11 cellular contexts compared by ENCODE assay signal in the genomic region with DNA sequence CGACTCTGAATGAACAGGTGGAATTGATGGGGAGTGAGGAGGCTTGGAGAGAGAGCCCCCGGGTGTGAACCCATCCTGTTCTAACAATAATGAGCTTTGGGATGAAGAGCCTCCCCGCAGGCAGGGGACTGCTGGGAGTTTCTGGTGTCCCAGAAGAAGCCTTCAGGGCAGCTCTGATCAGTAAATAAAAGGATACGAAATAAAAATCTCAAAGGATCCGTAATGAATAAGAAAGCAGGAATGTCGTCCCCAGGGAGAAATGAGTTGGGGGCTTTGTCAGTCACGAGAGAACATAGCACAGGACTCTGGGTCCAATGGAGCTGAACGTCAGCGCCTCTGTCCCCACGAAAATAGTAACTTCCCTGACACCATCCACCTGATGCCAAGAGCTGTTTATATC.
A peak's percentile ranks its signal among the peaks of the same experiment; 100 is the strongest.
DNase-seq lines count a peak whose midpoint lies in the region; ATAC-seq and TF ChIP-seq lines count a peak whose summit lies in the region.
"Had no signal": no experiment of that assay in that cellular context is flagged by ENCODE, and none has a peak within 500 bp of the region (broad histone marks: within the 10 kb centered on the region; RNA-seq: fewer than 3 reads in every experiment).

No MANE protein-coding gene starts in this region.

- no peaks in the 10 kb centered on the region for H3K27me3 Mint-ChIP-seq in CD8-positive, alpha-beta T cell (ENCODE audit: low read depth)

- POLR2A ChIA-PET in CD8-positive, alpha-beta T cell (lab: Charles Lee), result interaction anchor here (0.9 to 2.0 kb wide), 3 partner anchors 30 to 50 kb away, joined by 3 to 11 read pairs (median 5); no protein-coding TSS in a partner anchor

- H3K4me3 ChIP-seq in CD8-positive, alpha-beta T cell (ENCODE audit: low read depth, low read length), result no peak overlapping the region
- H3K4me3 ChIP-seq in gastroesophageal sphincter, result peak overlapping the region in 1 of 2 donors; percentile 23
- H3K4me3 ChIP-seq in retinal pigment epithelial cell (ENCODE audit: low read length), result peak overlapping the region; percentile 40
- H3K4me3 ChIP-seq: cardiac muscle cell, testis had no signal

- H3K4me1 Mint-ChIP-seq in CD8-positive, alpha-beta T cell (ENCODE audit: low read depth), result peaks cover 86% of the 10 kb centered on the region

- intact Hi-C loops in CD8-positive, alpha-beta T cell (cut with DNase I, micrococcal nuclease), result loop anchor here in 1 of 2 experiments (10.0 kb wide), 1 partner anchor 426 kb away; no protein-coding TSS in a partner anchor

- H3K36me3 Mint-ChIP-seq in CD8-positive, alpha-beta T cell, result peaks cover 23% of the 10 kb centered on the region

- H3K27me3 ChIP-seq in CD8-positive, alpha-beta T cell (ENCODE audit: insufficient read depth, low read length), result no peaks in the 10 kb centered on the region
- H3K27me3 ChIP-seq in gastroesophageal sphincter, result no peaks in the 10 kb centered on the region
- H3K27me3 ChIP-seq: cardiac muscle cell, testis had no signal

- CTCF ChIA-PET in CD8-positive, alpha-beta T cell (lab: Charles Lee), result interaction anchor here (1.1 to 2.7 kb wide), 4 partner anchors 9 to 115 kb away, joined by 3 to 13 read pairs (median 12); no protein-coding TSS in a partner anchor

- ATAC-seq in CD8-positive, alpha-beta T cell, result no peak
- ATAC-seq in gastroesophageal sphincter, result no peak
- no peak for ATAC-seq in GM21786 (IDR thresholded peaks at IDR 0.05; ENCODE audit: unreplicated experiment)
- no peak for ATAC-seq in GM21619 (IDR thresholded peaks at IDR 0.05; ENCODE audit: unreplicated experiment)

- H3K9me3 ChIP-seq in CD8-positive, alpha-beta T cell (ENCODE audit: low read length), result no peaks in the 10 kb centered on the region
- no peaks in the 10 kb centered on the region for H3K9me3 ChIP-seq in gastroesophageal sphincter
- H3K9me3 ChIP-seq: testis had no signal

- peak overlapping the region; percentile 24 for H3K27ac Mint-ChIP-seq in CD8-positive, alpha-beta T cell

- DNase-seq in CD8-positive, alpha-beta T cell, result peak in 1 of 7 experiments; percentile 7
- DNase-seq in T1000 (lab: John Stamatoyannopoulos, UW) (peak; percentile 29), retinal pigment epithelial cell (ENCODE audit: low read depth) (no peak), dedifferentiated amniotic fluid mesenchymal stem cell (ENCODE audit: extremely low spot score) (no peak), NCI-H2029 (lab: John Stamatoyannopoulos, UW) (no peak)
- DNase-seq: activated CD4-positive, alpha-beta T cell treated with anti-CD3 and anti-CD28 coated beads, Interleukin-2, amount 50 U/mL, for 4 hours had no signal

- H3K4me1 ChIP-seq in CD8-positive, alpha-beta T cell (ENCODE audit: insufficient read depth, low read length), result peaks cover 50% of the 10 kb centered on the region
- H3K4me1 ChIP-seq in gastroesophageal sphincter, result peaks cover 7 to 67% (median 23%) of the 10 kb centered on the region in 3 donors

- peaks cover 5% of the 10 kb centered on the region for H3K36me3 ChIP-seq in CD8-positive, alpha-beta T cell (ENCODE audit: insufficient read depth, low read length)
- H3K36me3 ChIP-seq in gastroesophageal sphincter, result no peaks in the 10 kb centered on the region
- H3K36me3 ChIP-seq: cardiac muscle cell had no signal

- TF ChIP-seq EP300 in gastroesophageal sphincter (IDR thresholded peaks at IDR 0.05), result no peak

- H3K9me3 Mint-ChIP-seq in CD8-positive, alpha-beta T cell, result no peaks in the 10 kb centered on the region

- no peak overlapping the region for H3K27ac ChIP-seq in CD8-positive, alpha-beta T cell (ENCODE audit: low read depth, low read length)
- H3K27ac ChIP-seq in gastroesophageal sphincter, result peak overlapping the region; percentile 70 to 88 (median 80)
- H3K27ac ChIP-seq: cardiac muscle cell had no signal

- WGBS in gastroesophageal sphincter (ENCODE audit: low coverage in 1 of 2), 2 donors, result 30 to 31% methylated on average over 10 of the region's 10 CpGs

- no peak for TF ChIP-seq CTCF in CD8-positive, alpha-beta T cell (IDR thresholded peaks at IDR 0.05)
- TF ChIP-seq CTCF in gastroesophageal sphincter (IDR thresholded peaks at IDR 0.05), result no peak
- no peak for TF ChIP-seq CTCF in retinal pigment epithelial cell (conservative IDR thresholded peaks at IDR 0.05; ENCODE audit: low read depth, low read length)

- no peak for TF ChIP-seq POLR2A in gastroesophageal sphincter (IDR thresholded peaks at IDR 0.05)

- H3K4me3 Mint-ChIP-seq in CD8-positive, alpha-beta T cell, result no peak overlapping the region
